In genomic region chr2:215434447-215435260, GRCh38 we compare ENCODE assay signal across 8 cellular contexts. TPM values are rescaled to one million over a fixed set of nuclear protein-coding genes. Genes with fewer than 3 reads are reported as not detected.
DNase-seq lines count a peak whose midpoint lies in the region; TF ChIP-seq lines count a peak whose summit lies in the region.

No MANE protein-coding gene starts in this region.

- H3K9me3 ChIP-seq in testis: no peaks in the 10 kb centered on the region

- no peak for TF ChIP-seq CTCF in kidney epithelial cell (IDR thresholded peaks at IDR 0.05; ENCODE audit: insufficient read depth, low read length, poor library complexity, severe bottlenecking)
- TF ChIP-seq CTCF in testis (IDR thresholded peaks at IDR 0.05): no peak

- H3K27ac Mint-ChIP-seq in activated CD4-positive, alpha-beta T cell treated with anti-CD3 and anti-CD28 coated beads, Interleukin-2, amount 10 ng/mL, durations not matched to agents 24 days and 14 days: no peak overlapping the region

- peak overlapping the region; percentile 71 for H3K4me3 Mint-ChIP-seq in activated CD4-positive, alpha-beta T cell treated with anti-CD3 and anti-CD28 coated beads, Interleukin-2, amount 10 ng/mL, durations not matched to agents 24 days and 14 days

- H3K9me3 Mint-ChIP-seq in activated CD4-positive, alpha-beta T cell treated with anti-CD3 and anti-CD28 coated beads, Interleukin-2, amount 10 ng/mL, durations not matched to agents 24 days and 14 days: no peaks in the 10 kb centered on the region

- H3K27ac ChIP-seq in testis: peak overlapping the region in 1 of 2 donors; percentile 91

- H3K4me3 ChIP-seq in kidney epithelial cell (ENCODE audit: low read depth, low read length): peak overlapping the region; percentile 78
- peak overlapping the region; percentile 60 to 75 for H3K4me3 ChIP-seq in testis

- no peaks in the 10 kb centered on the region for H3K36me3 Mint-ChIP-seq in activated CD4-positive, alpha-beta T cell treated with anti-CD3 and anti-CD28 coated beads, Interleukin-2, amount 10 ng/mL, durations not matched to agents 24 days and 14 days (ENCODE audit: low read depth)

- 37 to 48% methylated on average over 10 of the region's 10 CpGs for WGBS in testis, 2 donors

- intact Hi-C loops in activated CD4-positive, alpha-beta T cell treated with anti-CD3 and anti-CD28 coated beads, Interleukin-2, amount 10 ng/mL, durations not matched to agents 24 days and 14 days (cut with micrococcal nuclease): no loop called here
- intact Hi-C loops in testis (cut with DNase I; ENCODE audit: low total_unique reads): no loop called here

- H3K36me3 ChIP-seq in kidney epithelial cell (ENCODE audit: control insufficient read depth, insufficient read depth, low read length): peaks cover 2% of the 10 kb centered on the region
- no peaks in the 10 kb centered on the region for H3K36me3 ChIP-seq in testis (ENCODE audit: low read depth, missing control alignments)

- TF ChIP-seq POLR2A in testis (IDR thresholded peaks at IDR 0.05): no peak

- peaks cover 82% of the 10 kb centered on the region for H3K27me3 Mint-ChIP-seq in activated CD4-positive, alpha-beta T cell treated with anti-CD3 and anti-CD28 coated beads, Interleukin-2, amount 10 ng/mL, durations not matched to agents 24 days and 14 days

- no peaks in the 10 kb centered on the region for H3K4me1 ChIP-seq in testis

- H3K4me1 Mint-ChIP-seq in activated CD4-positive, alpha-beta T cell treated with anti-CD3 and anti-CD28 coated beads, Interleukin-2, amount 10 ng/mL, durations not matched to agents 24 days and 14 days: peaks cover 16% of the 10 kb centered on the region

- no peak for DNase-seq in activated CD4-positive, alpha-beta T cell treated with anti-CD3 and anti-CD28 coated beads, Interleukin-2, amount 10 ng/mL, durations not matched to agents 24 days and 14 days
- DNase-seq in activated CD4-positive, alpha-beta T cell treated with anti-CD3 and anti-CD28 coated beads for 48 hours: no peak
- DNase-seq in amniotic epithelial cell (ENCODE audit: low read depth) (peak; percentile 54), kidney epithelial cell (ENCODE audit: low read depth) (no peak), testis (no peak), NCI-H1092 treated with DMSO at 0.1 percent for 48 hours (lab: John Stamatoyannopoulos, UW) (no peak), NCI-H2171 treated with DMSO at 0.1 percent for 48 hours (lab: John Stamatoyannopoulos, UW) (no peak), DMS153 (lab: John Stamatoyannopoulos, UW) (no peak)

- H3K27me3 ChIP-seq in kidney epithelial cell (ENCODE audit: control insufficient read depth, insufficient read depth, low read length) (no peaks in the 10 kb centered on the region), testis (no peaks in the 10 kb centered on the region)

RNA-seq across cellular contexts. Expression of gene FN1, which starts 1.2 kb away (rescaled TPM):
- 1.0 and 1.6 TPM in 2 replicates for total RNA-seq in activated CD4-positive, alpha-beta T cell treated with anti-CD3 and anti-CD28 coated beads, Interleukin-2, amount 10 ng/mL, durations not matched to agents 24 days and 14 days
- total RNA-seq in kidney epithelial cell (2,584 and 2,610 TPM in 2 replicates), testis (10 to 100 TPM; 36.8 to 66.3 TPM)
- polyA plus RNA-seq in testis (ENCODE audit: insufficient read depth, low read depth, low replicate concordance): 245 TPM

Comparison
In these comparisons a context has a peak if more than half of its experiments do, and no peak if none do; other contexts are left out.
1. RNA of gene FN1, which starts 1.2 kb away (total RNA-seq): 2,584 to 2,610 TPM in kidney epithelial cell; 36.8 to 66.3 TPM in testis and 1.0 to 1.6 TPM in activated CD4-positive, alpha-beta T cell treated with anti-CD3 and anti-CD28 coated beads, Interleukin-2, amount 10 ng/mL, durations not matched to agents 24 days and 14 days; every median in the first group is over 10 times any median in the second.